In genomic region chr1:156493154-156493631, GRCh38 we compare ENCODE assay signal across 8 cellular contexts. TPM values are rescaled to one million over a fixed set of nuclear protein-coding genes. Genes with fewer than 3 reads are reported as not detected.
A peak's percentile ranks its signal among the peaks of the same experiment; 100 is the strongest.
DNase-seq lines count a peak whose midpoint lies in the region; ATAC-seq, FAIRE-seq and TF ChIP-seq lines count a peak whose summit lies in the region.

No MANE protein-coding gene starts in this region.

- CTCF ChIA-PET in CD8-positive, alpha-beta memory T cell (lab: Charles Lee), result interaction anchor here (1.5 to 13.1 kb wide), 3 partner anchors 8 to 63 kb away, joined by 4 to 177 read pairs (median 62); partner anchors contain the start of gene MEF2D

- H3K27ac Mint-ChIP-seq in CD8-positive, alpha-beta memory T cell, result peak overlapping the region; percentile 85 to 100 (median 96)
- H3K27ac Mint-ChIP-seq in central memory CD8-positive, alpha-beta T cell (ENCODE audit: low read depth), result peak overlapping the region; percentile 94
- peak overlapping the region; percentile 49 for H3K27ac Mint-ChIP-seq in nephron progenitor cell

- H3K4me1 Mint-ChIP-seq in CD8-positive, alpha-beta memory T cell, result peaks cover 98 to 100% (median 100%) of the 10 kb centered on the region in 3 donors
- H3K4me1 Mint-ChIP-seq in central memory CD8-positive, alpha-beta T cell, result peaks cover 99% of the 10 kb centered on the region
- H3K4me1 Mint-ChIP-seq in nephron progenitor cell, result peaks cover 97% of the 10 kb centered on the region

- no peak for TF ChIP-seq CTCF in nephron progenitor cell (IDR thresholded peaks at IDR 0.05)

- TF ChIP-seq POLR2A in GM12892 (IDR thresholded peaks at IDR 0.05; ENCODE audit: low read depth, low read length), result no peak

- H3K4me1 ChIP-seq in CD8-positive, alpha-beta memory T cell (ENCODE audit: insufficient read depth, low read length), result peaks cover 100% of the 10 kb centered on the region

- POLR2A ChIA-PET in CD8-positive, alpha-beta memory T cell (lab: Charles Lee), result interaction anchor here (0.9 kb wide), 1 partner anchor 8 kb away, joined by 5 read pairs; no protein-coding TSS in a partner anchor

- H3K36me3 Mint-ChIP-seq in CD8-positive, alpha-beta memory T cell, result peaks cover 0 to 48% (median 4%) of the 10 kb centered on the region in 3 donors
- peaks cover 24% of the 10 kb centered on the region for H3K36me3 Mint-ChIP-seq in central memory CD8-positive, alpha-beta T cell (ENCODE audit: insufficient read depth)
- H3K36me3 Mint-ChIP-seq in nephron progenitor cell (ENCODE audit: low read depth), result no peaks in the 10 kb centered on the region

- FAIRE-seq in GM12892 (lab: Jason Lieb, UNC), result no peak

- H3K9me3 Mint-ChIP-seq in CD8-positive, alpha-beta memory T cell, result no peaks in the 10 kb centered on the region
- no peaks in the 10 kb centered on the region for H3K9me3 Mint-ChIP-seq in central memory CD8-positive, alpha-beta T cell
- H3K9me3 Mint-ChIP-seq in nephron progenitor cell, result no peaks in the 10 kb centered on the region

- no peaks in the 10 kb centered on the region for H3K9me3 ChIP-seq in CD8-positive, alpha-beta memory T cell (ENCODE audit: low read length)

- H3K27ac ChIP-seq in CD8-positive, alpha-beta memory T cell (ENCODE audit: low read depth, low read length), result peak overlapping the region; percentile 25

- DNase-seq in CD8-positive, alpha-beta memory T cell, result no peak
- DNase-seq in NAMALWA (ENCODE audit: low spot score) (peak; percentile 86), nephron progenitor cell (no peak), GM12892 (ENCODE audit: insufficient read length) (no peak), EL (no peak)
- DNase-seq in central memory CD8-positive, alpha-beta T cell (ENCODE audit: low spot score in 2 of 2), result no peak
- no peak for DNase-seq in activated effector memory CD4-positive, alpha-beta T cell treated with anti-CD3 and anti-CD28 coated beads, Interleukin-2, amount 50 U/mL, for 16 hours

- no peaks in the 10 kb centered on the region for H3K27me3 Mint-ChIP-seq in CD8-positive, alpha-beta memory T cell
- H3K27me3 Mint-ChIP-seq in central memory CD8-positive, alpha-beta T cell, result no peaks in the 10 kb centered on the region
- H3K27me3 Mint-ChIP-seq in nephron progenitor cell (ENCODE audit: low read depth, poor library complexity), result no peaks in the 10 kb centered on the region

- H3K27me3 ChIP-seq in CD8-positive, alpha-beta memory T cell (ENCODE audit: insufficient read depth, low read length, poor library complexity, severe bottlenecking), result no peaks in the 10 kb centered on the region

- H3K4me3 Mint-ChIP-seq in CD8-positive, alpha-beta memory T cell, result peak overlapping the region; percentile 13 to 87 (median 74)
- H3K4me3 Mint-ChIP-seq in central memory CD8-positive, alpha-beta T cell, result peak overlapping the region; percentile 70
- no peak overlapping the region for H3K4me3 Mint-ChIP-seq in nephron progenitor cell

- ATAC-seq in central memory CD8-positive, alpha-beta T cell (replicated peaks; ENCODE audit: extremely low read depth, poor library complexity, severe bottlenecking), result no peak
- no peak for ATAC-seq in HG02571 (IDR thresholded peaks at IDR 0.05; ENCODE audit: unreplicated experiment)

- peaks cover 6% of the 10 kb centered on the region for H3K36me3 ChIP-seq in CD8-positive, alpha-beta memory T cell (ENCODE audit: insufficient read depth, low read length)

- no peak overlapping the region for H3K4me3 ChIP-seq in CD8-positive, alpha-beta memory T cell (ENCODE audit: low read length)

RNA-seq across cellular contexts. Expression of gene MEF2D, which starts 7.4 kb away (rescaled TPM):
- 10 to 100 TPM; 32.9 to 35.4 TPM for total RNA-seq in CD8-positive, alpha-beta memory T cell
- polyA plus RNA-seq in CD8-positive, alpha-beta memory T cell, result 19.2 TPM
- polyA plus RNA-seq in GM12892 (2012; ENCODE audit: missing spikeins), result 14.6 TPM
